Comparison of ENCODE assay signal across 12 cellular contexts in genomic region chr21:36087362-36088138, GRCh38. TPM values are rescaled to one million over a fixed set of nuclear protein-coding genes. Genes with fewer than 3 reads are reported as not detected.
A peak's percentile ranks its signal among the peaks of the same experiment; 100 is the strongest.
DNase-seq lines count a peak whose midpoint lies in the region; ATAC-seq, FAIRE-seq and TF ChIP-seq lines count a peak whose summit lies in the region.
"Had no signal": no experiment of that assay in that cellular context is flagged by ENCODE, and none has a peak within 500 bp of the region (broad histone marks: within the 10 kb centered on the region; RNA-seq: fewer than 3 reads in every experiment).

No MANE protein-coding gene starts in this region.

- H3K4me3 ChIP-seq in BE2C (ENCODE audit: low read depth, low read length) (no peak overlapping the region), GM12878 (no peak overlapping the region), esophagus squamous epithelium (no peak overlapping the region)
- H3K4me3 ChIP-seq in Jurkat, Clone E6-1 (ENCODE audit: low read length), result no peak overlapping the region

- H3K36me3 ChIP-seq in BE2C (no peaks in the 10 kb centered on the region), GM12878 (ENCODE audit: control insufficient read depth in 2 of 2, insufficient read depth in 2 of 2, low read length in 1 of 2) (no peaks in the 10 kb centered on the region), esophagus squamous epithelium (no peaks in the 10 kb centered on the region)

- TF ChIP-seq POLR2A in GM12878 (IDR thresholded peaks at IDR 0.05; ENCODE audit: low read depth, low read length) (no peak), esophagus squamous epithelium (IDR thresholded peaks at IDR 0.05) (no peak), GM12892 (IDR thresholded peaks at IDR 0.05; ENCODE audit: low read depth, low read length) (no peak)

- DNase-seq in BE2C (no peak), GM12878 (ENCODE audit: low read depth, low spot score) (no peak), DMS53 treated with DMSO at 0.1 percent for 48 hours (lab: John Stamatoyannopoulos, UW; ENCODE audit: unreplicated experiment) (no peak), esophagus squamous epithelium (lab: John Stamatoyannopoulos, UW) (no peak), OCI-M2 (lab: John Stamatoyannopoulos, UW; ENCODE audit: unreplicated experiment) (no peak), GM12892 (ENCODE audit: insufficient read length) (no peak)
- DNase-seq in Jurkat, Clone E6-1 (ENCODE audit: low read depth, low spot score), result peak; percentile 24
- DNase-seq: AML-193; effector CD4-positive, alpha-beta T cell; NCI-H748 treated with DMSO at 0.1 percent for 48 hours had no signal

- CTCF ChIA-PET in GM12878 (lab: Yijun Ruan, JAX), result interaction anchor here (1.2 to 1.5 kb wide), 3 partner anchors 9 to 25 kb away, joined by 4 to 5 read pairs (median 4); no protein-coding TSS in a partner anchor

- intact Hi-C loops in GM12878 (cut with micrococcal nuclease; ENCODE audit: unreplicated experiment) (no loop called here), esophagus squamous epithelium (cut with DNase I) (no loop called here)

- H3K27ac ChIP-seq in GM12878 (ENCODE audit: control insufficient read depth, insufficient read depth), result no peak overlapping the region
- peak overlapping the region; percentile 94 for H3K27ac ChIP-seq in layer of hippocampus (ENCODE audit: low read depth, low read length)
- H3K27ac ChIP-seq in esophagus squamous epithelium, result no peak overlapping the region
- H3K27ac ChIP-seq: parathyroid adenoma had no signal

- BruUV-seq in GM12878 (replicated peaks; lab: Mats Ljungman, UMichigan), result no TSS peak

- in situ Hi-C loops in GM12878 (cut with MboI), result no loop called here

- RAD21 ChIA-PET in GM12878 (lab: Charles Lee; ENCODE audit: unreplicated experiment), result no interaction called here

- FAIRE-seq in GM12878 (lab: Jason Lieb, UNC) (no peak), GM12892 (lab: Jason Lieb, UNC) (no peak)

- SMC1A ChIA-PET in GM12878 (lab: Charles Lee; ENCODE audit: uncharacterized antibody, unreplicated experiment), result interaction anchor here (0.9 to 1.5 kb wide), 3 partner anchors 12 to 18 kb away, joined by 3 to 4 read pairs (median 3); partner anchors contain the start of gene CBR1

- POLR2A ChIA-PET in GM12878 (lab: Charles Lee), result no interaction called here

- no peaks in the 10 kb centered on the region for H3K79me2 ChIP-seq in GM12878 (ENCODE audit: control insufficient read depth, insufficient read depth, low read length)
- H3K79me2 ChIP-seq: parathyroid adenoma had no signal

- TF ChIP-seq RAD21 in GM12878 (IDR thresholded peaks at IDR 0.05; ENCODE audit: insufficient read depth, low read depth, low read length), result no peak

- H3K4me2 ChIP-seq in GM12878 (ENCODE audit: control insufficient read depth, insufficient read depth), result no peak overlapping the region

- ATAC-seq in GM12878, result peak; percentile 23; the same call in 1 of the 3 replicates

- H3K9ac ChIP-seq in GM12878 (ENCODE audit: control insufficient read depth, insufficient read depth, low read length), result no peak overlapping the region
- H3K9ac ChIP-seq: parathyroid adenoma had no signal

- H3K9me3 ChIP-seq in BE2C, result no peaks in the 10 kb centered on the region
- peaks cover under 1% of the 10 kb centered on the region; the same call in 1 of the 3 replicates for H3K9me3 ChIP-seq in GM12878 (replicated peaks; ENCODE audit: control insufficient read depth, insufficient read depth, low read length)
- H3K9me3 ChIP-seq in esophagus squamous epithelium, result no peaks in the 10 kb centered on the region

- no peak for TF ChIP-seq EP300 in GM12878 (IDR thresholded peaks at IDR 0.05; ENCODE audit: borderline replicate concordance in 1 of 2, control insufficient read depth in 1 of 2, low read depth in 2 of 2, low read length in 2 of 2)

- H4K20me1 ChIP-seq in GM12878 (ENCODE audit: control insufficient read depth, insufficient read depth), result no peaks in the 10 kb centered on the region

- no peaks in the 10 kb centered on the region for H3K4me1 ChIP-seq in BE2C
- H3K4me1 ChIP-seq in GM12878 (ENCODE audit: control insufficient read depth, insufficient read depth, low read length), result no peaks in the 10 kb centered on the region
- peaks cover 0 to 30% (median 8%) of the 10 kb centered on the region in 3 donors for H3K4me1 ChIP-seq in esophagus squamous epithelium
- H3K4me1 ChIP-seq: parathyroid adenoma had no signal

- WGBS in GM12878 (ENCODE audit: insufficient coverage, insufficient replicate concordance, low lambda C conversion rate, missing lambda C conversion rate), result 27% methylated on average over 6 of the region's 6 CpGs
- WGBS in esophagus squamous epithelium, 2 donors, result 66 to 78% methylated on average over 6 of the region's 6 CpGs

- H2AFZ ChIP-seq in GM12878 (ENCODE audit: control insufficient read depth, low read depth, low read length), result no peak overlapping the region
- H2AFZ ChIP-seq: parathyroid adenoma had no signal

- TF ChIP-seq CTCF in BE2C (IDR thresholded peaks at IDR 0.05; ENCODE audit: low read depth, low read length), result peak; percentile 37
- 0 out of 6 replicates have a peak, but pooled peaks of 1 of the 3 experiments have one; percentile 19 for TF ChIP-seq CTCF in GM12878 (IDR thresholded peaks at IDR 0.05 in 2 of 3, conservative IDR thresholded peaks at IDR 0.05 in 1 of 3; ENCODE audit: control insufficient read depth in 2 of 3, extremely low read depth in 1 of 3, insufficient read depth in 1 of 3, low read depth in 3 of 3, low read length in 3 of 3)
- no peak for TF ChIP-seq CTCF in esophagus squamous epithelium (IDR thresholded peaks at IDR 0.05)

- no peaks in the 10 kb centered on the region for H3K27me3 ChIP-seq in BE2C
- H3K27me3 ChIP-seq in GM12878 (replicated peaks in 1 of 2; ENCODE audit: control insufficient read depth in 2 of 2, insufficient read depth in 2 of 2, low read length in 1 of 2), result no peaks in the 10 kb centered on the region
- H3K27me3 ChIP-seq in layer of hippocampus (ENCODE audit: control insufficient read depth, insufficient read depth, low read length), result no peaks in the 10 kb centered on the region
- H3K27me3 ChIP-seq in esophagus squamous epithelium, result no peaks in the 10 kb centered on the region

RNA-seq across cellular contexts. Expression of gene CBR1, which starts 17.7 kb away (rescaled TPM):
- 244 TPM for polyA plus RNA-seq in BE2C (2012; ENCODE audit: insufficient read depth, insufficient read length, low read depth)
- not detected for polyA plus RNA-seq in Jurkat, Clone E6-1 (2012; ENCODE audit: insufficient read depth, insufficient read length)
- 5.4 and 10.0 TPM in 2 replicates for total RNA-seq in GM12878 (2013; cell fraction: nucleolus; rRNA removed)
- 103 and 116 TPM in 2 replicates for total RNA-seq in GM12878 (2014; rRNA removed)
- 46.8 and 47.6 TPM in 2 replicates for total RNA-seq in GM12878 (2014; rRNA removed; fragmentation: Illumina TruSeq; extraction: Trizol)
- total RNA-seq in GM12878 (2021), result 66.6 and 68.0 TPM in 2 replicates
- polyA plus RNA-seq in GM12878 (2011; ENCODE audit: low read depth), result 16.0 TPM
- polyA plus RNA-seq in GM12878 (2011; rRNA removed), result 18.5 and 21.5 TPM in 2 replicates
- 38.3 and 60.3 TPM in 2 replicates for polyA plus RNA-seq in GM12878 (2011; cell fraction: cytosol; rRNA removed)
- 24.5 and 34.7 TPM in 2 replicates for polyA plus RNA-seq in GM12878 (2011; cell fraction: nucleus; rRNA removed)
- polyA plus RNA-seq in GM12878 (2012), result 22.8 and 25.9 TPM in 2 replicates
- 26.9 and 37.3 TPM in 2 replicates for polyA plus RNA-seq in GM12878 (2014; fragmentation: Illumina TruSeq; extraction: Trizol)
- 10 to 100 TPM; 16.9 to 42.2 TPM for polyA plus RNA-seq in GM12878 (2014; fragmentation: Nextera tagmentation; extraction: Ambion mirVana)
- polyA plus RNA-seq in GM12878 (2014; rRNA removed), result 138 and 139 TPM in 2 replicates
- polyA plus RNA-seq in GM12878 (2016; fragmentation: Nextera tagmentation; extraction: Ambion mirVana), result 100 to 1,000 TPM; 119 to 126 TPM
- 8.2 and 14.3 TPM in 2 replicates for polyA minus RNA-seq in GM12878 (2011; rRNA and poly(A)+ RNA removed)
- 5.7 and 9.9 TPM in 2 replicates for polyA minus RNA-seq in GM12878 (2011; cell fraction: cytosol; rRNA and poly(A)+ RNA removed)
- polyA minus RNA-seq in GM12878 (2011; cell fraction: nucleus; rRNA and poly(A)+ RNA removed), result 10.4 and 16.0 TPM in 2 replicates
- 100 to 1,000 TPM; 320 to 932 (median 584) TPM for total RNA-seq in esophagus squamous epithelium
- polyA plus RNA-seq in GM12892 (2012; ENCODE audit: missing spikeins), result 29.7 TPM

RNA-seq across cellular contexts. Expression of gene SETD4, which starts 27.2 kb away (rescaled TPM):
- polyA plus RNA-seq in BE2C (2012; ENCODE audit: insufficient read depth, insufficient read length, low read depth), result 21.1 TPM
- 14.8 TPM for polyA plus RNA-seq in Jurkat, Clone E6-1 (2012; ENCODE audit: insufficient read depth, insufficient read length)
- total RNA-seq in GM12878 (2013; cell fraction: nucleolus; rRNA removed), result 64.4 and 79.2 TPM in 2 replicates
- total RNA-seq in GM12878 (2014; rRNA removed) (10.3 and 10.4 TPM in 2 replicates), GM12878 (2014; rRNA removed; fragmentation: Illumina TruSeq; extraction: Trizol) (14.6 and 15.0 TPM in 2 replicates), GM12878 (2021) (15.6 and 18.8 TPM in 2 replicates), esophagus squamous epithelium (10 to 100 TPM in 3 of 4 donors, 1 to 10 TPM in 1; 9.9 to 30.1 (median 14.6) TPM)
- polyA plus RNA-seq in GM12878 (2011; ENCODE audit: low read depth), result 7.3 TPM
- polyA plus RNA-seq in GM12878 (2011; rRNA removed) (21.6 and 23.3 TPM in 2 replicates), GM12878 (2014; fragmentation: Illumina TruSeq; extraction: Trizol) (18.3 and 21.6 TPM in 2 replicates), GM12878 (2014; fragmentation: Nextera tagmentation; extraction: Ambion mirVana) (10 to 100 TPM; 26.2 to 37.0 TPM), GM12878 (2014; rRNA removed) (17.6 TPM in 2 replicates), GM12878 (2016; fragmentation: Nextera tagmentation; extraction: Ambion mirVana) (10 to 100 TPM; 18.0 to 22.6 TPM)
- polyA plus RNA-seq in GM12878 (2011; cell fraction: cytosol; rRNA removed), result 16.9 and 17.7 TPM in 2 replicates
- polyA plus RNA-seq in GM12878 (2011; cell fraction: nucleus; rRNA removed), result 39.9 and 45.9 TPM in 2 replicates
- 8.0 and 8.2 TPM in 2 replicates for polyA plus RNA-seq in GM12878 (2012)
- polyA minus RNA-seq in GM12878 (2011; rRNA and poly(A)+ RNA removed), result 17.3 and 26.0 TPM in 2 replicates
- 9.6 and 12.6 TPM in 2 replicates for polyA minus RNA-seq in GM12878 (2011; cell fraction: cytosol; rRNA and poly(A)+ RNA removed)
- polyA minus RNA-seq in GM12878 (2011; cell fraction: nucleus; rRNA and poly(A)+ RNA removed), result 15.8 and 25.6 TPM in 2 replicates
- 14.1 TPM for polyA plus RNA-seq in GM12892 (2012; ENCODE audit: missing spikeins)

RNA-seq across cellular contexts. Expression of gene CBR3, which starts 47.3 kb away (rescaled TPM):
- not detected for polyA plus RNA-seq in BE2C (2012; ENCODE audit: insufficient read depth, insufficient read length, low read depth)
- polyA plus RNA-seq in Jurkat, Clone E6-1 (2012; ENCODE audit: insufficient read depth, insufficient read length), result 1.6 TPM
- total RNA-seq in GM12878 (2013; cell fraction: nucleolus; rRNA removed), result 0.35 and 0.61 TPM in 2 replicates
- total RNA-seq in GM12878 (2014; rRNA removed) (8.9 and 9.1 TPM in 2 replicates), GM12878 (2014; rRNA removed; fragmentation: Illumina TruSeq; extraction: Trizol) (9.2 and 10.5 TPM in 2 replicates), GM12878 (2021) (14.1 and 15.2 TPM in 2 replicates), esophagus squamous epithelium (100 to 1,000 TPM in 3 of 4 donors, 10 to 100 TPM in 1; 67.3 to 158 (median 122) TPM)
- polyA plus RNA-seq in GM12878 (2011; ENCODE audit: low read depth), result 0.93 TPM
- polyA plus RNA-seq in GM12878 (2011; rRNA removed) (0.48 and 0.72 TPM in 2 replicates), GM12878 (2014; fragmentation: Illumina TruSeq; extraction: Trizol) (6.6 and 7.5 TPM in 2 replicates), GM12878 (2014; fragmentation: Nextera tagmentation; extraction: Ambion mirVana) (10 to 100 TPM in 1 of 2 experiments, 1 to 10 TPM in 1; 4.4 to 11.9 TPM), GM12878 (2014; rRNA removed) (13.7 and 17.2 TPM in 2 replicates), GM12878 (2016; fragmentation: Nextera tagmentation; extraction: Ambion mirVana) (10 to 100 TPM; 16.2 to 16.4 TPM)
- polyA plus RNA-seq in GM12878 (2011; cell fraction: cytosol; rRNA removed), result 0.46 and 0.57 TPM in 2 replicates
- polyA plus RNA-seq in GM12878 (2011; cell fraction: nucleus; rRNA removed), result 0.19 and 0.28 TPM in 2 replicates
- polyA plus RNA-seq in GM12878 (2012), result 0.60 and 0.80 TPM in 2 replicates
- polyA minus RNA-seq in GM12878 (2011; rRNA and poly(A)+ RNA removed), result 0.22 and 0.46 TPM in 2 replicates
- polyA minus RNA-seq in GM12878 (2011; cell fraction: cytosol; rRNA and poly(A)+ RNA removed), result not detected in 2 replicates
- 0.36 TPM in 1 of 2 replicates, not detected in the other for polyA minus RNA-seq in GM12878 (2011; cell fraction: nucleus; rRNA and poly(A)+ RNA removed)
- polyA plus RNA-seq in GM12892 (2012; ENCODE audit: missing spikeins), result 2.6 TPM

Comparison
In these comparisons a context has a peak if more than half of its experiments do, and no peak if none do; other contexts are left out.
1. RNA of gene CBR3, which starts 47.3 kb away (total RNA-seq): 67.3 to 158 TPM in esophagus squamous epithelium; 0.35 to 15.2 TPM in GM12878; every median in the first group is over 4 times any median in the second.